In the genomic region with DNA sequence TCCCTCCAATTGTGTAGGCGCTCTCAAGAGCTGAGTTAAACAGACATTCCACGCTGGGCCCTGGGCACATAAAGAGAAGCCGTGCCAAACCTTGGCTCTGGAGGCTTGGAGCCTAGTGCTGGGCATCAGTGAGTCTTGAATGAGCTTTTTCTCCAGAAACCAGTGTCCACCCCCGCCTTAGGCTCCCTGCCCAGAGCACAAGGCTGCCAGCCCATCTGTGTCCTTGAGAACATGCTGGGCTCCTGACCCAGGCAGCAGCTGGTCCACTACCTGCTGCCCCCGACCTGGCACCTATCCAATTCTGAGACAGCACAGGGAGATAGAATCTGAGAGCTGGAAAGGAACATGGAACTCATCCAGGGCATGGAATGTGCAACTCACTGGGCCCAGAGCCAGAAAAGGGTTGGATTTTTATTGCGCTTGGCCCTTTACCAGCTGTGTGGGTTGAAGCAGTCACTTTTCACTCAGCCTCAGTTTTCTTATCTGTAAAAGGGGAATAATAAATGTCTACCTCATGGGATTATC, we compare ENCODE assay signal across 10 cellular contexts.
DNase-seq lines count a peak whose midpoint lies in the region; ATAC-seq and TF ChIP-seq lines count a peak whose summit lies in the region.
"Had no signal": no experiment of that assay in that cellular context is flagged by ENCODE, and none has a peak within 500 bp of the region (broad histone marks: within the 10 kb centered on the region; RNA-seq: fewer than 3 reads in every experiment).

No MANE protein-coding gene starts in this region.

- DNase-seq in G401 (ENCODE audit: low spot score) (peak; percentile 99), NCI-H2029 (lab: John Stamatoyannopoulos, UW) (peak; percentile 96), myocyte (ENCODE audit: low read depth) (peak; percentile 5), epidermal melanocyte (ENCODE audit: insufficient read length, low spot score) (no peak), dedifferentiated amniotic fluid mesenchymal stem cell (ENCODE audit: extremely low spot score) (no peak)
- DNase-seq in activated naive CD4-positive, alpha-beta T cell treated with Interleukin-2 at 50 U/mL for 16 hours = no peak
- DNase-seq: DND-41; effector CD8-positive, alpha-beta T cell had no signal

- in situ Hi-C loops in G401 (cut with HindIII; ENCODE audit: low sequenced_read_pairs) = no loop called here

- ATAC-seq in SK-N-SH treated with all-trans-retinoic acid at 6 μM for 48 hours (peak; percentile 54), GM19035 (IDR thresholded peaks at IDR 0.05; ENCODE audit: unreplicated experiment) (no peak)

TF ChIP-seq in SK-N-SH treated with all-trans-retinoic acid at 6 μM for 48 hours, 23 proteins besides CTCF, POLR2A, EP300 and RAD21:
- TF ChIP-seq, protein P1, sequence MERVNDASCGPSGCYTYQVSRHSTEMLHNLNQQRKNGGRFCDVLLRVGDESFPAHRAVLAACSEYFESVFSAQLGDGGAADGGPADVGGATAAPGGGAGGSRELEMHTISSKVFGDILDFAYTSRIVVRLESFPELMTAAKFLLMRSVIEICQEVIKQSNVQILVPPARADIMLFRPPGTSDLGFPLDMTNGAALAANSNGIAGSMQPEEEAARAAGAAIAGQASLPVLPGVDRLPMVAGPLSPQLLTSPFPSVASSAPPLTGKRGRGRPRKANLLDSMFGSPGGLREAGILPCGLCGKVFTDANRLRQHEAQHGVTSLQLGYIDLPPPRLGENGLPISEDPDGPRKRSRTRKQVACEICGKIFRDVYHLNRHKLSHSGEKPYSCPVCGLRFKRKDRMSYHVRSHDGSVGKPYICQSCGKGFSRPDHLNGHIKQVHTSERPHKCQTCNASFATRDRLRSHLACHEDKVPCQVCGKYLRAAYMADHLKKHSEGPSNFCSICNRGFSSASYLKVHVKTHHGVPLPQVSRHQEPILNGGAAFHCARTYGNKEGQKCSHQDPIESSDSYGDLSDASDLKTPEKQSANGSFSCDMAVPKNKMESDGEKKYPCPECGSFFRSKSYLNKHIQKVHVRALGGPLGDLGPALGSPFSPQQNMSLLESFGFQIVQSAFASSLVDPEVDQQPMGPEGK (CRISPR knock-in tag; IDR thresholded peaks at IDR 0.05; ENCODE audit: borderline replicate concordance) = no peak
- TF ChIP-seq ARNTL (CRISPR knock-in tag; IDR thresholded peaks at IDR 0.05; ENCODE audit: borderline replicate concordance, low read depth) (no peak), TCF4 (CRISPR knock-in tag; IDR thresholded peaks at IDR 0.05; ENCODE audit: borderline replicate concordance) (peak; percentile 70; the same call in 1 of the 2 replicates), RARB (CRISPR knock-in tag; IDR thresholded peaks at IDR 0.05) (no peak), CSDC2 (CRISPR knock-in tag; IDR thresholded peaks at IDR 0.05) (no peak; the same call in 1 of the 2 replicates), CREB5 (CRISPR knock-in tag; IDR thresholded peaks at IDR 0.05; ENCODE audit: low read depth) (no peak), SNAI2 (CRISPR knock-in tag; IDR thresholded peaks at IDR 0.05) (0 out of 2 replicates have a peak, but pooled peaks have one; percentile 38), ZNF8 (CRISPR knock-in tag; IDR thresholded peaks at IDR 0.05) (no peak), GLIS3 (CRISPR knock-in tag; IDR thresholded peaks at IDR 0.05) (peak; percentile 81), OSR1 (CRISPR knock-in tag; IDR thresholded peaks at IDR 0.05) (no peak), ISL1 (CRISPR knock-in tag; IDR thresholded peaks at IDR 0.05) (peak; percentile 50; the same call in 1 of the 2 replicates), ESRRG (CRISPR knock-in tag; IDR thresholded peaks at IDR 0.05) (no peak), TOX (CRISPR knock-in tag; IDR thresholded peaks at IDR 0.05; ENCODE audit: borderline replicate concordance) (no peak)
- TF ChIP-seq, protein P2, sequence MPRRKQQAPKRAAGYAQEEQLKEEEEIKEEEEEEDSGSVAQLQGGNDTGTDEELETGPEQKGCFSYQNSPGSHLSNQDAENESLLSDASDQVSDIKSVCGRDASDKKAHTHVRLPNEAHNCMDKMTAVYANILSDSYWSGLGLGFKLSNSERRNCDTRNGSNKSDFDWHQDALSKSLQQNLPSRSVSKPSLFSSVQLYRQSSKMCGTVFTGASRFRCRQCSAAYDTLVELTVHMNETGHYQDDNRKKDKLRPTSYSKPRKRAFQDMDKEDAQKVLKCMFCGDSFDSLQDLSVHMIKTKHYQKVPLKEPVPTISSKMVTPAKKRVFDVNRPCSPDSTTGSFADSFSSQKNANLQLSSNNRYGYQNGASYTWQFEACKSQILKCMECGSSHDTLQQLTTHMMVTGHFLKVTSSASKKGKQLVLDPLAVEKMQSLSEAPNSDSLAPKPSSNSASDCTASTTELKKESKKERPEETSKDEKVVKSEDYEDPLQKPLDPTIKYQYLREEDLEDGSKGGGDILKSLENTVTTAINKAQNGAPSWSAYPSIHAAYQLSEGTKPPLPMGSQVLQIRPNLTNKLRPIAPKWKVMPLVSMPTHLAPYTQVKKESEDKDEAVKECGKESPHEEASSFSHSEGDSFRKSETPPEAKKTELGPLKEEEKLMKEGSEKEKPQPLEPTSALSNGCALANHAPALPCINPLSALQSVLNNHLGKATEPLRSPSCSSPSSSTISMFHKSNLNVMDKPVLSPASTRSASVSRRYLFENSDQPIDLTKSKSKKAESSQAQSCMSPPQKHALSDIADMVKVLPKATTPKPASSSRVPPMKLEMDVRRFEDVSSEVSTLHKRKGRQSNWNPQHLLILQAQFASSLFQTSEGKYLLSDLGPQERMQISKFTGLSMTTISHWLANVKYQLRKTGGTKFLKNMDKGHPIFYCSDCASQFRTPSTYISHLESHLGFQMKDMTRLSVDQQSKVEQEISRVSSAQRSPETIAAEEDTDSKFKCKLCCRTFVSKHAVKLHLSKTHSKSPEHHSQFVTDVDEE (CRISPR knock-in tag; IDR thresholded peaks at IDR 0.05) = peak; percentile 55; the same call in 1 of the 2 replicates

Comparison
In these comparisons a context has a peak if more than half of its experiments do, and no peak if none do; other contexts are left out.
1. DNase-seq: peak in G401 (single experiment), NCI-H2029 (single experiment) and myocyte (single experiment); none in epidermal melanocyte (single experiment), activated naive CD4-positive, alpha-beta T cell treated with Interleukin-2 at 50 U/mL for 16 hours (single experiment) and dedifferentiated amniotic fluid mesenchymal stem cell (single experiment).